Comparison of ENCODE assay signal across 17 cellular contexts in the genomic region with DNA sequence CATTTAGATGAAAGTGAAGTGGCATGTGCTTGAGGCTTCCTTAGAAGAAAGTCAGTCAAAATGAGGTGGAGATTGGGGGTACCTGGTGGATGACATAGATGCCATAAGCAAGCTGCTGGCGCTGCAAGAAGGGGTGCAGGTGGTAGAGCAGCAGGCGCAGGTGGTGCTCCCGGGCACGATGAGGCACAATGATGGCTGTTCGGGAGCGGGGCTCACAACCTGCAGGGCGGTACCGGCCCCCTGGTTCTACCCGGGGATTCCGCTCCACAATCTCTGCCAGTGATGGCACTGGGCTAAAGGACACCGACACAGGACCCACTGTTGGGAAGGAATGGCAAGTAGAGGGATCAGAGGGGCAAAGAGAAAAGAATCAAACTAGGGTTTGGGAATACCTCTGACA. TPM values are rescaled to one million over a fixed set of nuclear protein-coding genes. Genes with fewer than 3 reads are reported as not detected.
DNase-seq lines count a peak whose midpoint lies in the region; ATAC-seq and TF ChIP-seq lines count a peak whose summit lies in the region.
"Had no signal": no experiment of that assay in that cellular context is flagged by ENCODE, and none has a peak within 500 bp of the region (broad histone marks: within the 10 kb centered on the region; RNA-seq: fewer than 3 reads in every experiment).

No MANE protein-coding gene starts in this region.

- H3K4me3 Mint-ChIP-seq in T-cell: peak overlapping the region; percentile 44 to 99 (median 91)
- H3K4me3 Mint-ChIP-seq in memory B cell: peak overlapping the region; percentile 29

- TF ChIP-seq CTCF in left ventricle myocardium inferior (IDR thresholded peaks at IDR 0.05; ENCODE audit: borderline replicate concordance): no peak

- H3K27me3 ChIP-seq in right cardiac atrium (ENCODE audit: control insufficient read depth, insufficient read depth) (no peaks in the 10 kb centered on the region), left ventricle myocardium inferior (ENCODE audit: low read depth) (no peaks in the 10 kb centered on the region)
- H3K27me3 ChIP-seq: BE2C, sigmoid colon had no signal

- intact Hi-C loops in right cardiac atrium (cut with DNase I): no loop called here
- intact Hi-C loops in left ventricle myocardium inferior (cut with micrococcal nuclease): no loop called here

- H3K9me3 Mint-ChIP-seq in T-cell (no peaks in the 10 kb centered on the region), memory B cell (no peaks in the 10 kb centered on the region)

- H3K4me3 ChIP-seq in right cardiac atrium (ENCODE audit: low read length): no peak overlapping the region
- H3K4me3 ChIP-seq in left ventricle myocardium inferior: no peak overlapping the region
- H3K4me3 ChIP-seq: HAP-1, sigmoid colon had no signal

- H3K36me3 ChIP-seq in left ventricle myocardium inferior: peaks cover 58% of the 10 kb centered on the region

- H3K9me3 ChIP-seq in right cardiac atrium (ENCODE audit: control insufficient read depth, low read length): no peaks in the 10 kb centered on the region
- no peaks in the 10 kb centered on the region for H3K9me3 ChIP-seq in left ventricle myocardium inferior (replicated peaks)
- H3K9me3 ChIP-seq: BE2C, HAP-1, sigmoid colon had no signal

- H3K4me1 Mint-ChIP-seq in T-cell (peaks cover 57 to 70% (median 61%) of the 10 kb centered on the region in 3 donors), memory B cell (peaks cover 36% of the 10 kb centered on the region)

- no peak overlapping the region for H3K27ac ChIP-seq in right cardiac atrium (ENCODE audit: low read length)
- no peak overlapping the region for H3K27ac ChIP-seq in left ventricle myocardium inferior (replicated peaks)
- H3K27ac ChIP-seq: epithelial cell of prostate had no signal

- H3K4me1 ChIP-seq in right cardiac atrium (ENCODE audit: control insufficient read depth, insufficient read depth, low read length): peaks cover 3% of the 10 kb centered on the region
- H3K4me1 ChIP-seq in left ventricle myocardium inferior: peaks cover 47% of the 10 kb centered on the region
- H3K4me1 ChIP-seq: BE2C had no signal

- DNase-seq in right cardiac atrium (peak in 2 of 3 donors; percentile 25 to 43), left ventricle myocardium inferior (no peak), T-cell (no peak), memory B cell (ENCODE audit: low spot score in 2 of 2) (no peak), mesenteric fat pad (ENCODE audit: low spot score) (no peak), pons (ENCODE audit: low spot score) (no peak)
- no peak for DNase-seq in activated CD8-positive, alpha-beta memory T cell treated with anti-CD3 and anti-CD28 coated beads, Interleukin-2, amount 50 U/mL, for 4 hours
- DNase-seq: BE2C, dermis blood vessel endothelial cell, DMS 273 treated with DMSO at 0.1 percent for 48 hours, foreskin melanocyte, GDM1, NCI-H1048, NCI-H524 treated with DMSO at 0.1 percent for 48 hours, sigmoid colon had no signal

- no peaks in the 10 kb centered on the region for H3K27me3 Mint-ChIP-seq in T-cell
- no peaks in the 10 kb centered on the region for H3K27me3 Mint-ChIP-seq in memory B cell

- CTCF ChIA-PET in T-cell (lab: Charles Lee): no interaction called here

- no peak for ATAC-seq in right cardiac atrium
- ATAC-seq in T-cell (replicated peaks in 1 of 4): no peak
- no peak for ATAC-seq in memory B cell (ENCODE audit: low read depth)

- peaks cover 47% of the 10 kb centered on the region for H3K36me3 Mint-ChIP-seq in T-cell
- H3K36me3 Mint-ChIP-seq in memory B cell: peaks cover 31% of the 10 kb centered on the region

- POLR2A ChIA-PET in T-cell (lab: Charles Lee): interaction anchor here (0.6 to 0.7 kb wide), 2 partner anchors 28 to 154 kb away, joined by 3 to 4 read pairs; partner anchors contain the start of gene F11R (in 1 of the 2)

- H3K27ac Mint-ChIP-seq in T-cell: peak overlapping the region; percentile 62 to 99
- peak overlapping the region; percentile 14 for H3K27ac Mint-ChIP-seq in memory B cell

- 93% methylated on average over 11 of the region's 11 CpGs for WGBS in right cardiac atrium

RNA-seq across cellular contexts. Expression of gene B4GALT3, which starts 2.4 kb away (rescaled TPM):
- total RNA-seq in right cardiac atrium: 10 to 100 TPM; 16.0 to 21.0 (median 19.7) TPM
- 17.5 TPM for polyA plus RNA-seq in right cardiac atrium
- 23.2 TPM for total RNA-seq in left ventricle myocardium inferior
- total RNA-seq in T-cell: 10 to 100 TPM; 48.4 to 77.8 (median 69.3) TPM
- total RNA-seq in mesenteric fat pad: 32.1 TPM

RNA-seq across cellular contexts. Expression of gene PPOX, which starts 8.7 kb away (rescaled TPM):
- 10 to 100 TPM; 11.4 to 16.0 (median 14.9) TPM for total RNA-seq in right cardiac atrium
- 15.2 TPM for polyA plus RNA-seq in right cardiac atrium
- 15.2 TPM for total RNA-seq in left ventricle myocardium inferior
- 10 to 100 TPM; 38.3 to 85.4 (median 69.2) TPM for total RNA-seq in T-cell
- total RNA-seq in mesenteric fat pad: 19.4 TPM

RNA-seq across cellular contexts. Expression of gene USP21, which starts 15.6 kb away (rescaled TPM):
- total RNA-seq in right cardiac atrium: 10 to 100 TPM; 14.9 to 25.7 (median 20.9) TPM
- polyA plus RNA-seq in right cardiac atrium: 18.1 TPM
- 20.0 TPM for total RNA-seq in left ventricle myocardium inferior
- 10 to 100 TPM; 37.4 to 69.0 (median 59.5) TPM for total RNA-seq in T-cell
- total RNA-seq in mesenteric fat pad: 16.5 TPM

RNA-seq across cellular contexts. Expression of gene UFC1, which starts 21.1 kb away (rescaled TPM):
- total RNA-seq in right cardiac atrium (10 to 100 TPM; 82.6 to 91.0 (median 89.1) TPM), left ventricle myocardium inferior (76.4 TPM), T-cell (100 to 1,000 TPM in 2 of 5 donors, 10 to 100 TPM in 3; 82.9 to 109 (median 93.8) TPM), mesenteric fat pad (75.5 TPM)
- 99.9 TPM for polyA plus RNA-seq in right cardiac atrium

RNA-seq across cellular contexts. Expression of gene ADAMTS4, which starts 23.9 kb away (rescaled TPM):
- total RNA-seq in right cardiac atrium (100 to 1,000 TPM in 1 of 4 donors, 10 to 100 TPM in 2, 1 to 10 TPM in 1; 6.9 to 111 (median 17.2) TPM), left ventricle myocardium inferior (14.1 TPM), T-cell (1 to 10 TPM in 4 of 5 donors, under 1 TPM in 1; 0.86 to 1.8 (median 1.4) TPM), mesenteric fat pad (438 TPM)
- 24.4 TPM for polyA plus RNA-seq in right cardiac atrium

Comparison
In these comparisons a context has a peak if more than half of its experiments do, and no peak if none do; other contexts are left out.
1. DNase-seq: peak in right cardiac atrium (2 of 3); none in left ventricle myocardium inferior (single experiment), T-cell (0 of 34), memory B cell (0 of 2), mesenteric fat pad (single experiment), activated CD8-positive, alpha-beta memory T cell treated with anti-CD3 and anti-CD28 coated beads, Interleukin-2, amount 50 U/mL, for 4 hours (single experiment) and pons (single experiment).